ENCODE assay signal across 2 cellular contexts in genomic region chr6:143962644-143962929, GRCh38.
TF ChIP-seq lines count a peak whose summit lies in the region.

No MANE protein-coding gene starts in this region.

TF ChIP-seq in K562, 482 proteins besides CTCF, POLR2A, EP300 and RAD21:
- TF ChIP-seq KHSRP (IDR thresholded peaks at IDR 0.05), result no peak
- TF ChIP-seq SMAD4 (CRISPR knock-in tag; conservative IDR thresholded peaks at IDR 0.05), result no peak
- TF ChIP-seq BRD4 (IDR thresholded peaks at IDR 0.05), result no peak
- no peak for TF ChIP-seq ARID2 (IDR thresholded peaks at IDR 0.05)
- TF ChIP-seq DMBX1 (CRISPR knock-in tag; IDR thresholded peaks at IDR 0.05; ENCODE audit: borderline replicate concordance), result no peak
- TF ChIP-seq CBX2 (IDR thresholded peaks at IDR 0.05; ENCODE audit: insufficient read depth, low read length, poor library complexity, severe bottlenecking), result no peak
- TF ChIP-seq ATF4 (CRISPR knock-in tag; IDR thresholded peaks at IDR 0.05), result no peak
- TF ChIP-seq SUPT5H (IDR thresholded peaks at IDR 0.05), result no peak
- no peak for TF ChIP-seq BCOR (IDR thresholded peaks at IDR 0.05)
- no peak for TF ChIP-seq SIN3A (IDR thresholded peaks at IDR 0.05; ENCODE audit: borderline replicate concordance in 2 of 2, control insufficient read depth in 1 of 2, low read depth in 2 of 2, low read length in 2 of 2)
- TF ChIP-seq BDP1 (IDR thresholded peaks at IDR 0.05; ENCODE audit: insufficient read depth, insufficient read length), result no peak
- no peak for TF ChIP-seq POLR3G (IDR thresholded peaks at IDR 0.05; ENCODE audit: extremely low read depth, insufficient read length, insufficient replicate concordance)
- TF ChIP-seq HNRNPH1 (optimal IDR thresholded peaks at IDR 0.05; ENCODE audit: low read depth, low read length), result no peak
- no peak for TF ChIP-seq TEAD1 (CRISPR knock-in tag; IDR thresholded peaks at IDR 0.05)
- no peak for TF ChIP-seq ARID3B (CRISPR knock-in tag; IDR thresholded peaks at IDR 0.05; ENCODE audit: borderline replicate concordance)
- no peak for TF ChIP-seq ZBTB49 (CRISPR knock-in tag; IDR thresholded peaks at IDR 0.05; ENCODE audit: borderline replicate concordance)
- TF ChIP-seq ZNF655 (CRISPR knock-in tag; IDR thresholded peaks at IDR 0.05), result no peak

TF ChIP-seq in HepG2, 621 proteins besides CTCF, POLR2A, EP300 and RAD21:
- TF ChIP-seq RARG (CRISPR knock-in tag; IDR thresholded peaks at IDR 0.05; ENCODE audit: low read depth), result no peak
- no peak for TF ChIP-seq IKZF1 (IDR thresholded peaks at IDR 0.05)
- TF ChIP-seq NFYB (CRISPR knock-in tag; IDR thresholded peaks at IDR 0.05), result no peak
- TF ChIP-seq KLF6 (CRISPR knock-in tag; IDR thresholded peaks at IDR 0.05), result no peak
- TF ChIP-seq BHLHE40 (IDR thresholded peaks at IDR 0.05; ENCODE audit: low read length), result no peak
- TF ChIP-seq ZNF567 (CRISPR knock-in tag; IDR thresholded peaks at IDR 0.05; ENCODE audit: borderline replicate concordance), result no peak
- no peak for TF ChIP-seq FOXO1 (CRISPR knock-in tag; IDR thresholded peaks at IDR 0.05)
- TF ChIP-seq ZNF850 (CRISPR knock-in tag; conservative IDR thresholded peaks at IDR 0.05), result no peak
- no peak for TF ChIP-seq RNF2 (conservative IDR thresholded peaks at IDR 0.05; ENCODE audit: low read depth)
